Comparison of ENCODE assay signal across 8 cellular contexts in genomic region chr1:151472852-151473731, GRCh38. TPM values are rescaled to one million over a fixed set of nuclear protein-coding genes. Genes with fewer than 3 reads are reported as not detected.
DNase-seq lines count a peak whose midpoint lies in the region; FAIRE-seq and TF ChIP-seq lines count a peak whose summit lies in the region.

No MANE protein-coding gene starts in this region.

- H3K4me2 ChIP-seq in GM23248 (ENCODE audit: unreplicated experiment) (peak overlapping the region; percentile 69), SK-N-SH (no peak overlapping the region)

- H3K79me2 ChIP-seq in GM23248 (ENCODE audit: insufficient read depth) = no peaks in the 10 kb centered on the region
- no peaks in the 10 kb centered on the region for H3K79me2 ChIP-seq in SK-N-SH (ENCODE audit: insufficient read depth)

- no peak for TF ChIP-seq CTCF in SK-N-SH (IDR thresholded peaks at IDR 0.05)

- H4K20me1 ChIP-seq in GM23248 (ENCODE audit: insufficient read depth) (no peaks in the 10 kb centered on the region), SK-N-SH (ENCODE audit: insufficient read depth) (no peaks in the 10 kb centered on the region)

- no peak for TF ChIP-seq RAD21 in SK-N-SH (IDR thresholded peaks at IDR 0.05; ENCODE audit: low read length)

- H3K9ac ChIP-seq in GM23248 (peak overlapping the region; percentile 68), SK-N-SH (no peak overlapping the region)

- H3K27me3 ChIP-seq in GM23248 (replicated peaks; ENCODE audit: insufficient read depth) (no peaks in the 10 kb centered on the region), SK-N-SH (ENCODE audit: insufficient read depth) (no peaks in the 10 kb centered on the region)

- H3K36me3 ChIP-seq in GM23248 (ENCODE audit: low read depth) (no peaks in the 10 kb centered on the region), SK-N-SH (replicated peaks in 1 of 2; ENCODE audit: control insufficient read depth in 1 of 2, insufficient read depth in 2 of 2, low read length in 1 of 2) (no peaks in the 10 kb centered on the region)

- peak; percentile 93 for FAIRE-seq in islet of Langerhans (lab: Jason Lieb, UNC)

- H3K9me2 ChIP-seq in GM23248 (ENCODE audit: insufficient read depth) (no peaks in the 10 kb centered on the region), SK-N-SH (no peaks in the 10 kb centered on the region)

- no peak overlapping the region for H3K27ac ChIP-seq in GM23248
- no peak overlapping the region for H3K27ac ChIP-seq in SK-N-SH (ENCODE audit: low read depth in 2 of 2, low read length in 1 of 2)
- peak overlapping the region; percentile 33 to 91 (median 83) for H3K27ac ChIP-seq in skin epidermis

- H3F3A ChIP-seq in GM23248 (ENCODE audit: insufficient read depth) (no peaks in the 10 kb centered on the region), SK-N-SH (replicated peaks; ENCODE audit: insufficient read depth) (no peaks in the 10 kb centered on the region)

- H3K4me1 ChIP-seq in GM23248 (ENCODE audit: insufficient read depth) (no peaks in the 10 kb centered on the region), SK-N-SH (ENCODE audit: control insufficient read depth in 1 of 2, insufficient read depth in 2 of 2, low read depth in 1 of 2, low read length in 1 of 2) (no peaks in the 10 kb centered on the region; a peak in 1 of 4 replicates)

- CTCF ChIA-PET in SK-N-SH (lab: Yijun Ruan, JAX) = interaction anchor here (0.9 to 1.7 kb wide), 5 partner anchors 9 to 29 kb away, joined by 3 to 4 read pairs (median 4); no protein-coding TSS in a partner anchor

- 12 to 24% methylated on average over 17 to 36 of the region's 36 CpGs for WGBS in GM23248 (ENCODE audit: low coverage in 1 of 2, low lambda C conversion rate in 2 of 2, missing lambda C conversion rate in 2 of 2), 2 experiments
- 36% methylated on average over 36 of the region's 36 CpGs for WGBS in SK-N-SH (ENCODE audit: low lambda C conversion rate)

- no peaks in the 10 kb centered on the region for H3K9me3 ChIP-seq in GM23248 (ENCODE audit: low read depth)
- no peaks in the 10 kb centered on the region for H3K9me3 ChIP-seq in SK-N-SH

- POLR2A ChIA-PET in SK-N-SH (lab: Yijun Ruan, JAX) = interaction anchor here (3.0 kb wide), 1 partner anchor 14 kb away, joined by 16 read pairs; the partner anchor contains the start of gene POGZ

- in situ Hi-C loops in GM23248 (cut with MboI) = no loop called here

- TF ChIP-seq EP300 in SK-N-SH (IDR thresholded peaks at IDR 0.05; ENCODE audit: borderline replicate concordance in 1 of 2, low read depth in 1 of 2, low read length in 1 of 2) = no peak

- DNase-seq in GM23248 = peak; percentile 56
- peak; percentile 82 for DNase-seq in SK-N-SH
- DNase-seq in cerebellum (ENCODE audit: low spot score) = peak; percentile 31
- no peak for DNase-seq in SW 1271 (lab: John Stamatoyannopoulos, UW)
- DNase-seq in activated gamma-delta T cell (lab: John Stamatoyannopoulos, UW) = no peak
- DNase-seq in NCI-H1092 treated with DMSO at 0.1 percent for 48 hours (lab: John Stamatoyannopoulos, UW) = no peak

- H3K4me3 ChIP-seq in GM23248 = peak overlapping the region; percentile 65
- H3K4me3 ChIP-seq in SK-N-SH (ENCODE audit: low read depth in 2 of 2, low read length in 1 of 2) = peak overlapping the region in 1 of 2 experiments; percentile 33; a peak in 2 of 4 replicates
- H3K4me3 ChIP-seq in skin epidermis = peak overlapping the region; percentile 41 to 54 (median 50)

- H2AFZ ChIP-seq in GM23248 (peak overlapping the region; percentile 88), SK-N-SH (ENCODE audit: low read depth) (peak overlapping the region; percentile 91)

TF ChIP-seq in SK-N-SH, 30 proteins besides CTCF, POLR2A, EP300 and RAD21:
- TF ChIP-seq TCF12 (IDR thresholded peaks at IDR 0.05) (no peak), TAF1 (IDR thresholded peaks at IDR 0.05; ENCODE audit: borderline replicate concordance, low read depth, low read length) (peak; percentile 40; the same call in 1 of the 2 replicates)

RNA-seq across cellular contexts. Expression of gene POGZ, which starts 13.8 kb away (rescaled TPM):
- total RNA-seq in GM23248 (2014; rRNA removed; shearing (Covaris generic)) = 14.7 and 14.9 TPM in 2 replicates
- polyA plus RNA-seq in GM23248 (2016; fragmentation: Nextera tagmentation; extraction: Ambion mirVana) = 11.6 and 15.5 TPM in 2 replicates
- polyA plus RNA-seq in SK-N-SH (2012; rRNA removed) = 23.9 and 30.2 TPM in 2 replicates
- polyA plus RNA-seq in SK-N-SH (2012; cell fraction: cytosol; rRNA removed) = 11.7 and 14.0 TPM in 2 replicates
- polyA plus RNA-seq in SK-N-SH (2012; cell fraction: nucleus; rRNA removed) = 114 and 159 TPM in 2 replicates
- 96.5 TPM for total RNA-seq in cerebellum

RNA-seq across cellular contexts. Expression of gene CGN, which starts 38.1 kb away (rescaled TPM):
- not detected in 2 replicates for total RNA-seq in GM23248 (2014; rRNA removed; shearing (Covaris generic))
- polyA plus RNA-seq in GM23248 (2016; fragmentation: Nextera tagmentation; extraction: Ambion mirVana) (0.06 TPM in 1 of 2 replicates, not detected in the other), SK-N-SH (2012; rRNA removed) (0.36 and 0.44 TPM in 2 replicates)
- polyA plus RNA-seq in SK-N-SH (2012; cell fraction: cytosol; rRNA removed) = 0.12 and 0.64 TPM in 2 replicates
- polyA plus RNA-seq in SK-N-SH (2012; cell fraction: nucleus; rRNA removed) = 1.4 and 1.5 TPM in 2 replicates
- total RNA-seq in cerebellum = 4.6 TPM

Comparison
In these comparisons a context has a peak if more than half of its experiments do, and no peak if none do; other contexts are left out.
1. DNase-seq: peak in GM23248 (single experiment), SK-N-SH (single experiment) and cerebellum (single experiment); none in SW 1271 (0 of 2), activated gamma-delta T cell (single experiment) and NCI-H1092 treated with DMSO at 0.1 percent for 48 hours (single experiment).
2. H3K27ac ChIP-seq: peak in skin epidermis (21 of 21); none in GM23248 (single experiment) and SK-N-SH (0 of 2).